In genomic region chr7:7098280-7098818, GRCh38 we compare ENCODE assay signal across 21 cellular contexts.
"Had no signal": no experiment of that assay in that cellular context is flagged by ENCODE, and none has a peak within 500 bp of the region (broad histone marks: within the 10 kb centered on the region; RNA-seq: fewer than 3 reads in every experiment).

No MANE protein-coding gene starts in this region.

- ATAC-seq: activated CD8-positive, alpha-beta T cell treated with anti-CD3 and anti-CD28 coated beads, Interleukin-2, amount 10 ng/mL, durations not matched to agents 7 days and 5 days; activated naive CD4-positive, alpha-beta T cell treated with anti-CD3 and anti-CD28 coated beads, Interleukin-2, amount 50 U/mL, for 72 hours; body of pancreas had no signal

- DNase-seq: activated CD4-positive, alpha-beta T cell treated with anti-CD3 and anti-CD28 coated beads, Interleukin-2, amount 10 ng/mL, durations not matched to agents 24 days and 14 days; activated CD4-positive, CD25-positive, alpha-beta regulatory T cell; activated CD8-positive, alpha-beta memory T cell treated with anti-CD3 and anti-CD28 coated beads, Interleukin-2, amount 50 U/mL, for 4 hours; activated CD8-positive, alpha-beta T cell treated with anti-CD3 and anti-CD28 coated beads, Interleukin-2, amount 10 ng/mL, durations not matched to agents 7 days and 5 days; activated gamma-delta T cell; activated T-cell treated with anti-CD3 and anti-CD28 coated beads, Interleukin-2, amount 50 U/mL, for 48 hours; body of pancreas; central memory CD4-positive, alpha-beta T cell; esophagus squamous epithelium; foreskin fibroblast; hypothalamus; kidney; left ventricle myocardium inferior; stimulated activated CD4-positive, alpha-beta T cell treated with anti-CD3 and anti-CD28 coated beads, Interleukin-12 subunit alpha, Interleukin-12 subunit beta, amount 100 ng/mL, for 4 hours; stimulated activated CD4-positive, alpha-beta T cell treated with anti-CD3 and anti-CD28 coated beads, Interleukin-2, amount 100 ng/mL, for 24 hours had no signal

- H3K27ac ChIP-seq: coronary artery, left ventricle myocardium inferior, thoracic aorta had no signal

- H3K36me3 ChIP-seq: esophagus squamous epithelium, left ventricle myocardium inferior, thoracic aorta had no signal

- H3K27ac Mint-ChIP-seq: activated CD4-positive, alpha-beta T cell treated with anti-CD3 and anti-CD28 coated beads, Interleukin-2, amount 10 ng/mL, durations not matched to agents 24 days and 14 days; activated CD8-positive, alpha-beta T cell treated with anti-CD3 and anti-CD28 coated beads, Interleukin-2, amount 10 ng/mL, durations not matched to agents 7 days and 5 days; activated naive CD4-positive, alpha-beta T cell treated with anti-CD3 and anti-CD28 coated beads, Interleukin-2, amount 50 U/mL, for 72 hours; memory B cell; T-helper 2 cell treated with Interferon-gamma antibody and Interleukin-4, amounts not matched to agents 5 μg/mL and 100 μg/mL, for 36 hours had no signal

- H3K4me3 Mint-ChIP-seq: activated CD4-positive, alpha-beta T cell treated with anti-CD3 and anti-CD28 coated beads, Interleukin-2, amount 10 ng/mL, durations not matched to agents 24 days and 14 days; activated CD8-positive, alpha-beta T cell treated with anti-CD3 and anti-CD28 coated beads, Interleukin-2, amount 10 ng/mL, durations not matched to agents 7 days and 5 days; memory B cell; neural crest cell; T-helper 2 cell treated with Interferon-gamma antibody and Interleukin-4, amounts not matched to agents 5 μg/mL and 100 μg/mL, for 36 hours had no signal

- H3K27me3 Mint-ChIP-seq: activated CD4-positive, alpha-beta T cell treated with anti-CD3 and anti-CD28 coated beads, Interleukin-2, amount 10 ng/mL, durations not matched to agents 24 days and 14 days had no signal

- H3K4me3 ChIP-seq: body of pancreas, coronary artery, esophagus squamous epithelium, left ventricle myocardium inferior, thoracic aorta had no signal

- H3K9me3 Mint-ChIP-seq: activated CD4-positive, alpha-beta T cell treated with anti-CD3 and anti-CD28 coated beads, Interleukin-2, amount 10 ng/mL, durations not matched to agents 24 days and 14 days; activated naive CD4-positive, alpha-beta T cell treated with anti-CD3 and anti-CD28 coated beads, Interleukin-2, amount 50 U/mL, for 72 hours; memory B cell; neural crest cell; T-helper 2 cell treated with Interferon-gamma antibody and Interleukin-4, amounts not matched to agents 5 μg/mL and 100 μg/mL, for 36 hours had no signal

- H3K27me3 ChIP-seq: body of pancreas, esophagus squamous epithelium had no signal

- H3K36me3 Mint-ChIP-seq: activated naive CD4-positive, alpha-beta T cell treated with anti-CD3 and anti-CD28 coated beads, Interleukin-2, amount 50 U/mL, for 72 hours; memory B cell had no signal

- H3K9me3 ChIP-seq: body of pancreas, esophagus squamous epithelium, left ventricle myocardium inferior, thoracic aorta had no signal
